Comparison of ENCODE assay signal across 8 cellular contexts in genomic region chr1:53860967-53861411, GRCh38. TPM values are rescaled to one million over a fixed set of nuclear protein-coding genes. Genes with fewer than 3 reads are reported as not detected.
A peak's percentile ranks its signal among the peaks of the same experiment; 100 is the strongest.
DNase-seq lines count a peak whose midpoint lies in the region; TF ChIP-seq lines count a peak whose summit lies in the region.

No MANE protein-coding gene starts in this region.

- DNase-seq in AG04449 (ENCODE audit: low read depth, low spot score) (no peak), NCI-H1105 (lab: John Stamatoyannopoulos, UW) (peak; percentile 70), T-helper 1 cell (peak in 4 of 5 donors; percentile 13 to 48 (median 32)), brain microvascular endothelial cell (peak; percentile 16), islet precursor cell (peak; percentile 60), lower leg skin (ENCODE audit: low spot score in 2 of 2) (no peak)
- DNase-seq in stimulated activated CD4-positive, alpha-beta T cell treated with anti-CD3 and anti-CD28 coated beads, Interleukin-4, amount 100 ng/mL, for 24 hours = peak; percentile 62

- H3K4me3 ChIP-seq in AG04449 (ENCODE audit: low read depth, low read length) = no peak overlapping the region
- no peak overlapping the region for H3K4me3 ChIP-seq in GM12875 (ENCODE audit: low read depth, low read length)
- no peak overlapping the region for H3K4me3 ChIP-seq in brain microvascular endothelial cell (ENCODE audit: low read depth, low read length)
- H3K4me3 ChIP-seq in lower leg skin (ENCODE audit: low read depth, poor library complexity, severe bottlenecking) = no peak overlapping the region

- TF ChIP-seq POLR2A in lower leg skin (IDR thresholded peaks at IDR 0.05) = no peak

- intact Hi-C loops in lower leg skin (cut with DNase I; ENCODE audit: low total_unique reads) = no loop called here

- POLR2A ChIA-PET in AG04449 (lab: Yijun Ruan, JAX) = interaction anchor here (0.6 kb wide), 1 partner anchor 188 kb away, joined by 3 read pairs; no protein-coding TSS in a partner anchor

- peaks cover 12% of the 10 kb centered on the region for H3K36me3 ChIP-seq in brain microvascular endothelial cell (replicated peaks)

- in situ Hi-C loops in brain microvascular endothelial cell (cut with HindIII; ENCODE audit: low pct_ligation_motif_present, low sequenced_read_pairs) = no loop called here

- CTCF ChIA-PET in AG04449 (lab: Yijun Ruan, JAX) = interaction anchor here (0.6 to 9.9 kb wide), 41 partner anchors 9 to 949 kb away, joined by 3 to 102 read pairs (median 4); partner anchors contain the start of genes IFT25, LRRC42 and NDC1

- no peaks in the 10 kb centered on the region for H3K27me3 ChIP-seq in brain microvascular endothelial cell (replicated peaks)

- H3K27ac ChIP-seq in brain microvascular endothelial cell = no peak overlapping the region

- TF ChIP-seq CTCF in AG04449 (IDR thresholded peaks at IDR 0.05; ENCODE audit: insufficient read depth, low read length, missing control alignments) = peak; percentile 74
- peak; percentile 79 for TF ChIP-seq CTCF in GM12875 (IDR thresholded peaks at IDR 0.05; ENCODE audit: borderline replicate concordance, insufficient read depth, low read depth, low read length)
- TF ChIP-seq CTCF in brain microvascular endothelial cell (IDR thresholded peaks at IDR 0.05; ENCODE audit: low read depth, low read length, missing control alignments) = peak; percentile 92
- no peak for TF ChIP-seq CTCF in lower leg skin (IDR thresholded peaks at IDR 0.05)

RNA-seq across cellular contexts. Expression of gene NDC1, which starts 22.9 kb away (rescaled TPM):
- total RNA-seq in lower leg skin = 10 to 100 TPM in 2 of 4 donors, 1 to 10 TPM in 2; 6.8 to 13.3 (median 11.1) TPM

RNA-seq across cellular contexts. Expression of gene YIPF1, which starts 28.6 kb away (rescaled TPM):
- total RNA-seq in lower leg skin = 10 to 100 TPM; 11.7 to 30.0 (median 19.5) TPM

RNA-seq across cellular contexts. Expression of gene DIO1, which starts 33.0 kb away (rescaled TPM):
- not detected for total RNA-seq in lower leg skin

Comparison
In these comparisons a context has a peak if more than half of its experiments do, and no peak if none do; other contexts are left out.
1. DNase-seq: peak in NCI-H1105 (single experiment), T-helper 1 cell (4 of 5), brain microvascular endothelial cell (single experiment), islet precursor cell (single experiment) and stimulated activated CD4-positive, alpha-beta T cell treated with anti-CD3 and anti-CD28 coated beads, Interleukin-4, amount 100 ng/mL, for 24 hours (single experiment); none in AG04449 (single experiment) and lower leg skin (0 of 2).
2. CTCF ChIP-seq: peak in AG04449 (single experiment), GM12875 (single experiment) and brain microvascular endothelial cell (single experiment); none in lower leg skin (0 of 3).